Comparison of ENCODE assay signal across 19 cellular contexts in genomic region chr22:43277987-43278601, GRCh38.
DNase-seq lines count a peak whose midpoint lies in the region; TF ChIP-seq lines count a peak whose summit lies in the region.
"Had no signal": no experiment of that assay in that cellular context is flagged by ENCODE, and none has a peak within 500 bp of the region (broad histone marks: within the 10 kb centered on the region; RNA-seq: fewer than 3 reads in every experiment).

No MANE protein-coding gene starts in this region.

- H3K4me3 Mint-ChIP-seq in endodermal cell = no peak overlapping the region
- H3K4me3 Mint-ChIP-seq: dendritic cell treated with granulocyte-macrophage colony-stimulating factor and Interleukin-4, amounts not matched to agents 40 ng/mL and 50 ng/mL, for 4 days; stimulated activated naive CD8-positive, alpha-beta T cell treated with anti-CD3 and anti-CD28 coated beads, Interleukin-15, amount 100 ng/mL, for 72 hours had no signal

- H3K9me3 ChIP-seq in endodermal cell (ENCODE audit: control insufficient read depth, low read length) = no peaks in the 10 kb centered on the region
- H3K9me3 ChIP-seq: heart right ventricle, SK-N-SH, upper lobe of right lung had no signal

- CTCF ChIA-PET in HEK293T (lab: Yijun Ruan, JAX) = interaction anchor here (0.8 to 9.8 kb wide), 3 partner anchors 50 to 106 kb away, joined by 3 to 162 read pairs (median 3); partner anchors contain the start of gene SCUBE1

- H3K36me3 ChIP-seq in endodermal cell (ENCODE audit: control insufficient read depth, insufficient read depth, low read length) = no peaks in the 10 kb centered on the region
- H3K36me3 ChIP-seq: brain microvascular endothelial cell, heart right ventricle, upper lobe of right lung had no signal

- no peak overlapping the region for H3K9ac ChIP-seq in endodermal cell (ENCODE audit: extremely low read depth, low read length, poor library complexity, severe bottlenecking)
- H3K9ac ChIP-seq: parathyroid adenoma, SK-N-SH had no signal

- H3K4me1 ChIP-seq in endodermal cell (ENCODE audit: control insufficient read depth, insufficient read depth, low read length) = peaks cover 3% of the 10 kb centered on the region
- H3K4me1 ChIP-seq: heart right ventricle, parathyroid adenoma had no signal

- peaks cover 10% of the 10 kb centered on the region for H3K4me1 Mint-ChIP-seq in endodermal cell

- H3K27me3 ChIP-seq in endodermal cell (ENCODE audit: control insufficient read depth, insufficient read depth, low read length, poor library complexity, severe bottlenecking) = no peaks in the 10 kb centered on the region
- H3K27me3 ChIP-seq: brain microvascular endothelial cell, upper lobe of right lung had no signal

- POLR2A ChIA-PET in HEK293T (lab: Yijun Ruan, JAX) = interaction anchor here (1.0 kb wide), 2 partner anchors 10 to 66 kb away, joined by 3 read pairs; partner anchors contain the start of gene SCUBE1

- peaks cover 3% of the 10 kb centered on the region for H3K27me3 Mint-ChIP-seq in endodermal cell (ENCODE audit: insufficient read depth)

- no peaks in the 10 kb centered on the region for H3K36me3 Mint-ChIP-seq in endodermal cell (ENCODE audit: low read depth)

- DNase-seq in CD1c-positive myeloid dendritic cell (ENCODE audit: extremely low spot score) = peak; percentile 6
- peak; percentile 73 for DNase-seq in DMS153 (lab: John Stamatoyannopoulos, UW)
- DNase-seq in NCI-H748 treated with DMSO at 0.1 percent for 48 hours (lab: John Stamatoyannopoulos, UW) = peak; percentile 55
- peak; percentile 60 for DNase-seq in endodermal cell
- no peak for DNase-seq in GF-D8 (lab: John Stamatoyannopoulos, UW)
- no peak for DNase-seq in hepatic stellate cell (ENCODE audit: low spot score)
- no peak for DNase-seq in coronary artery (ENCODE audit: low spot score)
- no peak for DNase-seq in HEK293T (ENCODE audit: extremely low spot score)
- DNase-seq: brain microvascular endothelial cell; heart right ventricle; NCI-H187 treated with DMSO at 0.1 percent for 48 hours; NCI-H524 treated with DMSO at 0.1 percent for 48 hours; SK-N-SH; stimulated activated CD4-positive, alpha-beta T cell treated with anti-CD3 and anti-CD28 coated beads, Interleukin-2, amount 100 ng/mL, for 48 hours; stimulated activated naive CD8-positive, alpha-beta T cell treated with anti-CD3 and anti-CD28 coated beads, Interleukin-15, amount 100 ng/mL, for 72 hours; upper lobe of right lung had no signal

- H3K27ac ChIP-seq in endodermal cell (ENCODE audit: low read depth, low read length) (no peak overlapping the region), coronary artery (no peak overlapping the region)
- H3K27ac ChIP-seq: brain microvascular endothelial cell, heart right ventricle, parathyroid adenoma, upper lobe of right lung had no signal

- H3K27ac Mint-ChIP-seq in endodermal cell = no peak overlapping the region
- H3K27ac Mint-ChIP-seq: dendritic cell treated with granulocyte-macrophage colony-stimulating factor and Interleukin-4, amounts not matched to agents 40 ng/mL and 50 ng/mL, for 4 days; stimulated activated naive CD8-positive, alpha-beta T cell treated with anti-CD3 and anti-CD28 coated beads, Interleukin-15, amount 100 ng/mL, for 72 hours had no signal

- H3K9me3 Mint-ChIP-seq in endodermal cell = no peaks in the 10 kb centered on the region
- H3K9me3 Mint-ChIP-seq: dendritic cell treated with granulocyte-macrophage colony-stimulating factor and Interleukin-4, amounts not matched to agents 40 ng/mL and 50 ng/mL, for 4 days; stimulated activated naive CD8-positive, alpha-beta T cell treated with anti-CD3 and anti-CD28 coated beads, Interleukin-15, amount 100 ng/mL, for 72 hours had no signal

- WGBS in endodermal cell (ENCODE audit: insufficient coverage in 1 of 2, insufficient read length in 1 of 2), 2 experiments = 86 to 90% methylated on average over 7 to 13 of the region's 13 CpGs

- no peak overlapping the region for H3K4me3 ChIP-seq in endodermal cell (ENCODE audit: low read length)
- H3K4me3 ChIP-seq in coronary artery = no peak overlapping the region
- H3K4me3 ChIP-seq: GM12878, heart right ventricle, upper lobe of right lung had no signal

- TF ChIP-seq CTCF in endodermal cell (conservative IDR thresholded peaks at IDR 0.05) (no peak), coronary artery (IDR thresholded peaks at IDR 0.05) (no peak)

TF ChIP-seq in HEK293T, 16 proteins besides CTCF, POLR2A, EP300 and RAD21:
- TF ChIP-seq, protein P1, sequence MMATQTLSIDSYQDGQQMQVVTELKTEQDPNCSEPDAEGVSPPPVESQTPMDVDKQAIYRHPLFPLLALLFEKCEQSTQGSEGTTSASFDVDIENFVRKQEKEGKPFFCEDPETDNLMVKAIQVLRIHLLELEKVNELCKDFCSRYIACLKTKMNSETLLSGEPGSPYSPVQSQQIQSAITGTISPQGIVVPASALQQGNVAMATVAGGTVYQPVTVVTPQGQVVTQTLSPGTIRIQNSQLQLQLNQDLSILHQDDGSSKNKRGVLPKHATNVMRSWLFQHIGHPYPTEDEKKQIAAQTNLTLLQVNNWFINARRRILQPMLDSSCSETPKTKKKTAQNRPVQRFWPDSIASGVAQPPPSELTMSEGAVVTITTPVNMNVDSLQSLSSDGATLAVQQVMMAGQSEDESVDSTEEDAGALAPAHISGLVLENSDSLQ (IDR thresholded peaks at IDR 0.05) = no peak
- TF ChIP-seq SUZ12 (IDR thresholded peaks at IDR 0.05) (no peak), NFRKB (IDR thresholded peaks at IDR 0.05) (no peak), ELF4 (IDR thresholded peaks at IDR 0.05) (no peak), ZNF384 (IDR thresholded peaks at IDR 0.05) (no peak), FOXK2 (IDR thresholded peaks at IDR 0.05) (no peak), ARNT (IDR thresholded peaks at IDR 0.05) (no peak), FOXM1 (IDR thresholded peaks at IDR 0.05; ENCODE audit: borderline replicate concordance) (no peak), LEF1 (IDR thresholded peaks at IDR 0.05; ENCODE audit: borderline replicate concordance) (no peak), SP1 (IDR thresholded peaks at IDR 0.05) (no peak), CTBP1 (IDR thresholded peaks at IDR 0.05; ENCODE audit: borderline replicate concordance) (no peak), L3MBTL2 (conservative IDR thresholded peaks at IDR 0.05) (no peak), FOXA1 (IDR thresholded peaks at IDR 0.05) (no peak), TARDBP (IDR thresholded peaks at IDR 0.05) (no peak), HDGF (IDR thresholded peaks at IDR 0.05; ENCODE audit: borderline replicate concordance) (no peak), BHLHE40 (IDR thresholded peaks at IDR 0.05; ENCODE audit: borderline replicate concordance) (no peak)

Comparison
In these comparisons a context has a peak if more than half of its experiments do, and no peak if none do; other contexts are left out.
1. DNase-seq: peak in CD1c-positive myeloid dendritic cell (single experiment), DMS153 (single experiment), NCI-H748 treated with DMSO at 0.1 percent for 48 hours (single experiment) and endodermal cell (single experiment); none in GF-D8 (single experiment), hepatic stellate cell (single experiment), coronary artery (single experiment) and HEK293T (single experiment).